Comparison of ENCODE assay signal across 5 cellular contexts in the genomic region with DNA sequence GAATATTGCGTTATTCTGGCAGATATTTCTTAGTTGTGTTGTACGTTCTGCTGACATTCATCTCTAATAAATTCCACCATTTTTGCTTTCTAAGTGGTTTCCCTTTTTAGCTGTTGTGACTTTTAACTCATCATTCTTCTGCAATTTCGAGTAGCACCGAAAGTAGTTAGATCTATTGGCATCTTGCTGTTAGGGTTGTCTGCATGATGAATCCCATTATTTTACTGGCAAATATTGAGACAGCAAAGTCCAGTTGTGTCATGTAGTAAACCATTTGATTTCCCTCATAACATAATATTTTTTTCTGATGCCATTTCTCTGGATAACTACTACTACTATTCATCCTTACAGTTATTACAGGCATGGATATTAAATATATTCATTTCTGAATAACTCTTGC.
"Had no signal": no experiment of that assay in that cellular context is flagged by ENCODE, and none has a peak within 500 bp of the region (broad histone marks: within the 10 kb centered on the region; RNA-seq: fewer than 3 reads in every experiment).

No MANE protein-coding gene starts in this region.

- ATAC-seq: HepG2, K562 had no signal

- H3K4me3 ChIP-seq: K562 had no signal

- H3K27ac ChIP-seq: HL-60 had no signal

- DNase-seq: IMR-90, KBM-7 had no signal
